8 cellular contexts compared by ENCODE assay signal in the genomic region with DNA sequence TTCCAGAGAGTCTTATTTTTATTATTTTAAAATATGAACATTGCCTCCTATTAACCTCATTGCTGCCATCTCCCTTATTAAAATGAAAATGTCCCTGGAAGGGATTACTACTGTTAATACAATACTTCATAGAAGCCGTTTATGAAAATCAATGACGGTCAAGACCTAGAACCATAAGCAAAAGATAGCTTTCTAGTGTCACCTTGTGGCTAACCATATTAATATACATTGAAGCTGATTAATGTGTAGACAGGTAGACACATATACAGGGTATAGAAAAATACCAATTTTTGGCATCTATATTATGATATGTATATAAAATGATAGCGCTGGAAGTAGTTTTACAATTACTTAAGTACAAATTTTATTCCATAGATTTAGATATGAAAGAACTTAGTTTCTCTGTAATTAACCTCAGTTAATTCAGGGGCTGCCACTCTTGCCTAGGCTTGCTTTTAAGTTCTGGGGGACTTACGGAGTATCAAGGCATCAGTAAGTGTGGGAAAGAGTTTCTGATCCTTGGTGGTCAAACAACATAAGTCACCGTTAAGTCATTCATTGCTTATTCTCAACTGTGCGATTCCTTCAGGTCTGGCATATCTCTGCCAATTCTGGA. TPM values are rescaled to one million over a fixed set of nuclear protein-coding genes. Genes with fewer than 3 reads are reported as not detected.
DNase-seq lines count a peak whose midpoint lies in the region; ATAC-seq and TF ChIP-seq lines count a peak whose summit lies in the region.

No MANE protein-coding gene starts in this region.

- H3K4ac ChIP-seq in H9 (ENCODE audit: low read depth, low read length): no peak overlapping the region

- no peak overlapping the region for H3K14ac ChIP-seq in H9 (ENCODE audit: insufficient read depth, low read length)

- no peaks in the 10 kb centered on the region for H4K20me1 ChIP-seq in H9 (ENCODE audit: control insufficient read depth, insufficient read depth, insufficient read length)

- no peak overlapping the region for H3K9ac ChIP-seq in H9 (ENCODE audit: extremely low read depth, insufficient read length, low read length)

- H3K27ac ChIP-seq in H9 (ENCODE audit: insufficient read length, low read depth, low read length) (no peak overlapping the region), foreskin keratinocyte (no peak overlapping the region), suprapubic skin (no peak overlapping the region)

- H3K23me2 ChIP-seq in H9 (ENCODE audit: insufficient read length, low read depth, low read length, poor library complexity, severe bottlenecking): peaks cover 5% of the 10 kb centered on the region

- no peaks in the 10 kb centered on the region for H3K9me3 ChIP-seq in BE2C
- H3K9me3 ChIP-seq in H9 (ENCODE audit: control insufficient read depth, low read depth, low read length): no peaks in the 10 kb centered on the region
- no peaks in the 10 kb centered on the region for H3K9me3 ChIP-seq in suprapubic skin

- no peak overlapping the region for H3K4me2 ChIP-seq in H9 (ENCODE audit: insufficient read depth, insufficient read length, low read length)

- H3K4me1 Mint-ChIP-seq in H9 (peaks cover 14 to 18% of the 10 kb centered on the region in 2 experiments), endothelial cell (ENCODE audit: unreplicated experiment) (peaks cover 11% of the 10 kb centered on the region)

- no peaks in the 10 kb centered on the region for H3K79me2 ChIP-seq in H9 (ENCODE audit: insufficient read depth, low read length)

- ATAC-seq in foreskin keratinocyte (peak; percentile 48), GM19328 (IDR thresholded peaks at IDR 0.05; ENCODE audit: unreplicated experiment) (no peak)

- no peak overlapping the region for H3K23ac ChIP-seq in H9 (ENCODE audit: insufficient read length, low read depth, low read length)

- H2BK12ac ChIP-seq in H9 (ENCODE audit: insufficient read length, low read depth, low read length): no peak overlapping the region

- H2BK5ac ChIP-seq in H9 (ENCODE audit: insufficient read length, low read length): no peak overlapping the region

- H3K9me3 Mint-ChIP-seq in H9 (no peaks in the 10 kb centered on the region), endothelial cell (ENCODE audit: unreplicated experiment) (no peaks in the 10 kb centered on the region)

- no peaks in the 10 kb centered on the region for H3K79me1 ChIP-seq in H9 (ENCODE audit: insufficient read depth, low read depth, low read length, poor library complexity, severe bottlenecking)

- H3K18ac ChIP-seq in H9 (ENCODE audit: insufficient read length, low read depth, low read length): no peak overlapping the region

- H2BK120ac ChIP-seq in H9 (ENCODE audit: low read depth, low read length, poor library complexity, severe bottlenecking): no peak overlapping the region

- no peak overlapping the region for H3K27ac Mint-ChIP-seq in H9
- no peak overlapping the region for H3K27ac Mint-ChIP-seq in endothelial cell (ENCODE audit: unreplicated experiment)

- H3K4me3 ChIP-seq in BE2C (ENCODE audit: low read depth, low read length) (no peak overlapping the region), suprapubic skin (no peak overlapping the region)

- no peak overlapping the region for H2AK5ac ChIP-seq in H9 (ENCODE audit: insufficient read length, low read length)

- no peak overlapping the region for H3K56ac ChIP-seq in H9 (ENCODE audit: insufficient read length, low read depth, low read length)

- TF ChIP-seq POLR2A in suprapubic skin (IDR thresholded peaks at IDR 0.05): no peak

- no peak overlapping the region for H2BK15ac ChIP-seq in H9 (ENCODE audit: low read depth, low read length)

- H3K4me1 ChIP-seq in BE2C (no peaks in the 10 kb centered on the region; the same call in 1 of the 2 replicates), H9 (ENCODE audit: insufficient read depth, low read length) (no peaks in the 10 kb centered on the region), foreskin keratinocyte (peaks cover 18% of the 10 kb centered on the region), suprapubic skin (peaks cover 18% of the 10 kb centered on the region)

- H3K36me3 Mint-ChIP-seq in H9 (ENCODE audit: insufficient read depth in 1 of 3, low read depth in 3 of 3): peaks cover 0 to 7% (median 0%) of the 10 kb centered on the region in 3 experiments; a peak in 2 of 7 replicates
- no peaks in the 10 kb centered on the region for H3K36me3 Mint-ChIP-seq in endothelial cell (ENCODE audit: low read depth, unreplicated experiment)

- H3T11ph ChIP-seq in H9 (ENCODE audit: low read length): no peak overlapping the region

- H3K27me3 Mint-ChIP-seq in H9 (ENCODE audit: low read depth) (peaks cover 7% of the 10 kb centered on the region), endothelial cell (ENCODE audit: unreplicated experiment) (no peaks in the 10 kb centered on the region)

- H2BK20ac ChIP-seq in H9 (ENCODE audit: low read depth, low read length, poor library complexity, severe bottlenecking): no peak overlapping the region

- H4K91ac ChIP-seq in H9 (ENCODE audit: insufficient read length, low read depth, low read length): no peak overlapping the region

- no peak for DNase-seq in BE2C
- DNase-seq in H9: no peak
- peak; percentile 74 for DNase-seq in RKO (ENCODE audit: low spot score)
- peak in 1 of 2 donors; percentile 52 for DNase-seq in foreskin keratinocyte
- no peak for DNase-seq in suprapubic skin (ENCODE audit: low spot score in 2 of 2)
- no peak for DNase-seq in NCI-H2029 (lab: John Stamatoyannopoulos, UW)
- DNase-seq in endothelial cell (ENCODE audit: low spot score): no peak

- no peaks in the 10 kb centered on the region for H3K36me3 ChIP-seq in BE2C
- no peaks in the 10 kb centered on the region for H3K36me3 ChIP-seq in suprapubic skin

- no peak overlapping the region for H2AFZ ChIP-seq in H9 (ENCODE audit: low read length)

- TF ChIP-seq CTCF in BE2C (IDR thresholded peaks at IDR 0.05; ENCODE audit: low read depth, low read length) (peak; percentile 56), H9 (conservative IDR thresholded peaks at IDR 0.05) (peak; percentile 53; the same call in 2 of the 3 replicates), foreskin keratinocyte (conservative IDR thresholded peaks at IDR 0.05) (peak; percentile 92), suprapubic skin (IDR thresholded peaks at IDR 0.05) (peak in 1 of 2 donors; percentile 18), endothelial cell (IDR thresholded peaks at IDR 0.05; ENCODE audit: unreplicated experiment) (no peak)

- H4K8ac ChIP-seq in H9 (replicated peaks; ENCODE audit: insufficient read length, low read depth, low read length): no peak overlapping the region

- H4K5ac ChIP-seq in H9 (ENCODE audit: insufficient read length, low read depth, low read length): no peak overlapping the region

- H3K27me3 ChIP-seq in BE2C (no peaks in the 10 kb centered on the region), H9 (ENCODE audit: insufficient read depth, low read length) (no peaks in the 10 kb centered on the region), foreskin keratinocyte (no peaks in the 10 kb centered on the region), suprapubic skin (no peaks in the 10 kb centered on the region)

- H3K4me3 Mint-ChIP-seq in H9 (no peak overlapping the region), endothelial cell (ENCODE audit: unreplicated experiment) (no peak overlapping the region)

- no peak for TF ChIP-seq EP300 in suprapubic skin (IDR thresholded peaks at IDR 0.05)

- WGBS in H9 (ENCODE audit: extremely low coverage, insufficient read length, low lambda C conversion rate): no CpG with 5 or more reads among the region's 6 CpGs
- 55% methylated on average over 6 of the region's 6 CpGs for WGBS in suprapubic skin

RNA-seq across cellular contexts. Expression of a gene that starts 2.5 kb away (rescaled TPM):
- 11.8 TPM for polyA plus RNA-seq in BE2C (2012; ENCODE audit: insufficient read depth, insufficient read length, low read depth)
- total RNA-seq in H9 (2021): 18.9 and 22.5 TPM in 2 replicates
- 22.3 and 22.9 TPM in 2 replicates for total RNA-seq in foreskin keratinocyte
- 4.7 and 5.8 TPM in 2 replicates for polyA plus RNA-seq in foreskin keratinocyte
- 10 to 100 TPM; 13.4 to 61.7 (median 17.8) TPM for total RNA-seq in suprapubic skin
- 28.6 TPM for total RNA-seq in endothelial cell (ENCODE audit: unreplicated experiment)

RNA-seq across cellular contexts. Expression of a gene that starts 22.7 kb away (rescaled TPM):
- 25.0 TPM for polyA plus RNA-seq in BE2C (2012; ENCODE audit: insufficient read depth, insufficient read length, low read depth)
- total RNA-seq in H9 (2021): 7.6 and 7.9 TPM in 2 replicates
- total RNA-seq in foreskin keratinocyte: 35.9 and 36.2 TPM in 2 replicates
- 4.7 and 4.8 TPM in 2 replicates for polyA plus RNA-seq in foreskin keratinocyte
- total RNA-seq in suprapubic skin: 100 to 1,000 TPM in 1 of 4 donors, 10 to 100 TPM in 3; 67.7 to 105 (median 86.6) TPM
- total RNA-seq in endothelial cell (ENCODE audit: unreplicated experiment): 22.7 TPM
